In the genomic region with DNA sequence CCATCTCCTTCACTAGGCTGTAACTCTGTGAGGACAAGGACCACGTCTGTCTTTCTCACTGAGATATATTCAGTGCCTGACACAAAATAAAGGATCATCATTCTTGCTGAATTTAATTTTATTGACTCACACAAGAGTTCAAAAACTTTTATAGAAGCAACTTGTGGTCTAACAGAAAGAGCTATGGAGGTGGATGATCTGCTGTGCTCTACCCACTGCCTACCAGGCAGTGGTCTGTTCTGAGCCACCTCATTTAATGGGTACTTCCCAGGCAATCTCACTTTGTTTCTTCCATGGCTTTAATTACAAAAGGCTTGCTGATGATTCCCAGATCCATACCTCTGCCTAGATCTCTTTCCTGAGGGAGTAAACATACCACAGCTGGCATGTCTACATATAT, we compare ENCODE assay signal across 24 cellular contexts. TPM values are rescaled to one million over a fixed set of nuclear protein-coding genes. Genes with fewer than 3 reads are reported as not detected.
DNase-seq lines count a peak whose midpoint lies in the region; ATAC-seq and TF ChIP-seq lines count a peak whose summit lies in the region.
"Had no signal": no experiment of that assay in that cellular context is flagged by ENCODE, and none has a peak within 500 bp of the region (broad histone marks: within the 10 kb centered on the region; RNA-seq: fewer than 3 reads in every experiment).

No MANE protein-coding gene starts in this region.

- H3K4me3 Mint-ChIP-seq in activated naive CD4-positive, alpha-beta T cell treated with anti-CD3 and anti-CD28 coated beads, Interleukin-2, amount 10 ng/mL, durations not matched to agents 7 days and 5 days = no peak overlapping the region
- H3K4me3 Mint-ChIP-seq in activated CD8-positive, alpha-beta T cell treated with anti-CD3 and anti-CD28 coated beads for 36 hours = no peak overlapping the region
- H3K4me3 Mint-ChIP-seq in memory B cell = no peak overlapping the region
- no peak overlapping the region for H3K4me3 Mint-ChIP-seq in stimulated activated naive CD8-positive, alpha-beta T cell treated with anti-CD3 and anti-CD28 coated beads, Interleukin-15, Interleukin-2, amounts not matched to agents 100 ng/mL and 50 ng/mL, for 24 hours
- H3K4me3 Mint-ChIP-seq: endodermal cell had no signal

- H3K4me1 ChIP-seq in heart right ventricle = peaks cover 2 to 25% (median 19%) of the 10 kb centered on the region in 9 donors

- DNase-seq in activated naive CD4-positive, alpha-beta T cell treated with anti-CD3 and anti-CD28 coated beads, Interleukin-2, amount 10 ng/mL, durations not matched to agents 7 days and 5 days = no peak
- no peak for DNase-seq in activated naive CD4-positive, alpha-beta T cell treated with Interleukin-2 at 50 U/mL for 16 hours
- DNase-seq in activated CD8-positive, alpha-beta T cell treated with anti-CD3 and anti-CD28 coated beads for 36 hours = no peak
- DNase-seq in memory B cell (ENCODE audit: low spot score in 2 of 2) (no peak), heart right ventricle (no peak), NCI-H2227 treated with DMSO at 0.1 percent for 48 hours (lab: John Stamatoyannopoulos, UW) (no peak), medulla oblongata (ENCODE audit: extremely low spot score) (no peak)
- DNase-seq: body of pancreas; DMS79 treated with DMSO at 0.1 percent for 48 hours; endodermal cell; MV-4-11; NCI-H187 treated with DMSO at 0.1 percent for 48 hours; NCI-H345; NCI-H82; SHP77; stimulated activated CD4-positive, alpha-beta T cell treated with anti-CD3 and anti-CD28 coated beads, Interleukin-2, amount 100 ng/mL, for 48 hours; upper lobe of left lung had no signal

- H3K9me3 ChIP-seq in heart right ventricle = no peaks in the 10 kb centered on the region
- H3K9me3 ChIP-seq: body of pancreas, neutrophil, upper lobe of left lung had no signal

- 70 to 88% methylated on average over 1 of the region's 1 CpG for WGBS in heart right ventricle, 2 donors

- H3K27me3 Mint-ChIP-seq in activated naive CD4-positive, alpha-beta T cell treated with anti-CD3 and anti-CD28 coated beads, Interleukin-2, amount 10 ng/mL, durations not matched to agents 7 days and 5 days = no peaks in the 10 kb centered on the region
- H3K27me3 Mint-ChIP-seq in activated CD8-positive, alpha-beta T cell treated with anti-CD3 and anti-CD28 coated beads for 36 hours = no peaks in the 10 kb centered on the region
- no peaks in the 10 kb centered on the region for H3K27me3 Mint-ChIP-seq in memory B cell
- no peaks in the 10 kb centered on the region for H3K27me3 Mint-ChIP-seq in stimulated activated naive CD8-positive, alpha-beta T cell treated with anti-CD3 and anti-CD28 coated beads, Interleukin-15, Interleukin-2, amounts not matched to agents 100 ng/mL and 50 ng/mL, for 24 hours

- CTCF ChIA-PET in activated naive CD4-positive, alpha-beta T cell treated with anti-CD3 and anti-CD28 coated beads, Interleukin-2, amount 10 ng/mL, durations not matched to agents 7 days and 5 days (lab: Charles Lee) = interaction anchor here (3.3 kb wide), 1 partner anchor 54 kb away, joined by 15 read pairs; no protein-coding TSS in a partner anchor
- CTCF ChIA-PET in activated CD8-positive, alpha-beta T cell treated with anti-CD3 and anti-CD28 coated beads for 36 hours (lab: Charles Lee) = interaction anchor here (0.6 to 12.2 kb wide), 6 partner anchors 28 to 102 kb away, joined by 3 to 142 read pairs (median 3); no protein-coding TSS in a partner anchor

- no peaks in the 10 kb centered on the region for H3K27me3 ChIP-seq in heart right ventricle
- H3K27me3 ChIP-seq: body of pancreas, neutrophil, upper lobe of left lung had no signal

- H3K36me3 Mint-ChIP-seq in activated naive CD4-positive, alpha-beta T cell treated with anti-CD3 and anti-CD28 coated beads, Interleukin-2, amount 10 ng/mL, durations not matched to agents 7 days and 5 days = peaks cover 46% of the 10 kb centered on the region
- H3K36me3 Mint-ChIP-seq in activated CD8-positive, alpha-beta T cell treated with anti-CD3 and anti-CD28 coated beads for 36 hours (ENCODE audit: low read depth) = peaks cover 48% of the 10 kb centered on the region
- peaks cover 18% of the 10 kb centered on the region for H3K36me3 Mint-ChIP-seq in memory B cell
- H3K36me3 Mint-ChIP-seq in stimulated activated naive CD8-positive, alpha-beta T cell treated with anti-CD3 and anti-CD28 coated beads, Interleukin-15, Interleukin-2, amounts not matched to agents 100 ng/mL and 50 ng/mL, for 24 hours (ENCODE audit: low read depth) = peaks cover 34% of the 10 kb centered on the region

- POLR2A ChIA-PET in activated CD8-positive, alpha-beta T cell treated with anti-CD3 and anti-CD28 coated beads for 36 hours (lab: Charles Lee) = interaction anchor here (1.1 to 1.8 kb wide), 2 partner anchors 10 to 13 kb away, joined by 3 to 5 read pairs; no protein-coding TSS in a partner anchor

- H3K4me3 ChIP-seq in heart right ventricle = no peak overlapping the region
- H3K4me3 ChIP-seq: body of pancreas, K562, smooth muscle cell, upper lobe of left lung had no signal

- no peak overlapping the region for H3K27ac ChIP-seq in heart right ventricle
- H3K27ac ChIP-seq: body of pancreas, neutrophil, upper lobe of left lung had no signal

- H3K36me3 ChIP-seq in heart right ventricle = peaks cover 0 to 73% (median 20%) of the 10 kb centered on the region in 9 donors

- ATAC-seq in activated CD8-positive, alpha-beta T cell treated with anti-CD3 and anti-CD28 coated beads for 36 hours = no peak
- ATAC-seq in memory B cell (ENCODE audit: low read depth) = no peak
- no peak for ATAC-seq in heart right ventricle
- ATAC-seq: body of pancreas, K562 had no signal

- no peaks in the 10 kb centered on the region for H3K9me3 Mint-ChIP-seq in activated naive CD4-positive, alpha-beta T cell treated with anti-CD3 and anti-CD28 coated beads, Interleukin-2, amount 10 ng/mL, durations not matched to agents 7 days and 5 days
- H3K9me3 Mint-ChIP-seq in activated CD8-positive, alpha-beta T cell treated with anti-CD3 and anti-CD28 coated beads for 36 hours = no peaks in the 10 kb centered on the region
- no peaks in the 10 kb centered on the region for H3K9me3 Mint-ChIP-seq in memory B cell
- H3K9me3 Mint-ChIP-seq in stimulated activated naive CD8-positive, alpha-beta T cell treated with anti-CD3 and anti-CD28 coated beads, Interleukin-15, Interleukin-2, amounts not matched to agents 100 ng/mL and 50 ng/mL, for 24 hours = no peaks in the 10 kb centered on the region
- H3K9me3 Mint-ChIP-seq: endodermal cell had no signal

- intact Hi-C loops in activated CD8-positive, alpha-beta T cell treated with anti-CD3 and anti-CD28 coated beads for 36 hours (cut with micrococcal nuclease) = no loop called here
- intact Hi-C loops in heart right ventricle (cut with DNase I) = loop anchor here in 2 of 10 donors (10.0 kb wide), 2 partner anchors 58 to 768 kb away; no protein-coding TSS in a partner anchor

- peak overlapping the region; percentile 16 for H3K27ac Mint-ChIP-seq in activated naive CD4-positive, alpha-beta T cell treated with anti-CD3 and anti-CD28 coated beads, Interleukin-2, amount 10 ng/mL, durations not matched to agents 7 days and 5 days
- peak overlapping the region; percentile 59 for H3K27ac Mint-ChIP-seq in activated CD8-positive, alpha-beta T cell treated with anti-CD3 and anti-CD28 coated beads for 36 hours
- H3K27ac Mint-ChIP-seq in memory B cell = peak overlapping the region; percentile 24
- H3K27ac Mint-ChIP-seq in stimulated activated naive CD8-positive, alpha-beta T cell treated with anti-CD3 and anti-CD28 coated beads, Interleukin-15, Interleukin-2, amounts not matched to agents 100 ng/mL and 50 ng/mL, for 24 hours = peak overlapping the region; percentile 38
- H3K27ac Mint-ChIP-seq: endodermal cell had no signal

- peaks cover 38% of the 10 kb centered on the region for H3K4me1 Mint-ChIP-seq in activated naive CD4-positive, alpha-beta T cell treated with anti-CD3 and anti-CD28 coated beads, Interleukin-2, amount 10 ng/mL, durations not matched to agents 7 days and 5 days
- H3K4me1 Mint-ChIP-seq in activated CD8-positive, alpha-beta T cell treated with anti-CD3 and anti-CD28 coated beads for 36 hours (ENCODE audit: low read depth) = peaks cover 38% of the 10 kb centered on the region
- H3K4me1 Mint-ChIP-seq in memory B cell = peaks cover 15% of the 10 kb centered on the region
- peaks cover 56% of the 10 kb centered on the region for H3K4me1 Mint-ChIP-seq in stimulated activated naive CD8-positive, alpha-beta T cell treated with anti-CD3 and anti-CD28 coated beads, Interleukin-15, Interleukin-2, amounts not matched to agents 100 ng/mL and 50 ng/mL, for 24 hours (ENCODE audit: low read depth)

- TF ChIP-seq CTCF in activated CD8-positive, alpha-beta T cell treated with anti-CD3 and anti-CD28 coated beads for 36 hours (IDR thresholded peaks at IDR 0.05) = no peak
- no peak for TF ChIP-seq CTCF in heart right ventricle (IDR thresholded peaks at IDR 0.05)

RNA-seq across cellular contexts. Expression of a gene that starts 4.7 kb away (rescaled TPM):
- total RNA-seq in activated CD8-positive, alpha-beta T cell treated with anti-CD3 and anti-CD28 coated beads for 36 hours = not detected
- not detected for total RNA-seq in heart right ventricle
- polyA plus RNA-seq in heart right ventricle = not detected
- total RNA-seq: body of pancreas, endodermal cell, fibroblast of lung, H1, K562, renal cortical epithelial cell, smooth muscle cell, upper lobe of left lung had no signal
- polyA plus RNA-seq: fibroblast of lung had no signal

RNA-seq across cellular contexts. Expression of a gene that starts 5.6 kb away (rescaled TPM):
- 100 to 1,000 TPM; 257 to 265 TPM for total RNA-seq in activated CD8-positive, alpha-beta T cell treated with anti-CD3 and anti-CD28 coated beads for 36 hours
- 10 to 100 TPM; 69.8 to 99.0 (median 77.5) TPM for total RNA-seq in heart right ventricle
- polyA plus RNA-seq in heart right ventricle = 10 to 100 TPM; 76.8 to 93.7 TPM

RNA-seq across cellular contexts. Expression of a gene that starts 14.7 kb away (rescaled TPM):
- 1 to 10 TPM; 7.3 to 7.9 TPM for total RNA-seq in activated CD8-positive, alpha-beta T cell treated with anti-CD3 and anti-CD28 coated beads for 36 hours
- total RNA-seq in heart right ventricle = 10 to 100 TPM; 56.7 to 85.6 (median 65.2) TPM
- 10 to 100 TPM; 28.9 to 30.7 TPM for polyA plus RNA-seq in heart right ventricle

RNA-seq across cellular contexts. Expression of a gene that starts 34.5 kb away (rescaled TPM):
- total RNA-seq in activated CD8-positive, alpha-beta T cell treated with anti-CD3 and anti-CD28 coated beads for 36 hours = 10 to 100 TPM; 53.1 to 58.6 TPM
- 100 to 1,000 TPM in 1 of 10 donors, 10 to 100 TPM in 9; 58.7 to 103 (median 69.0) TPM for total RNA-seq in heart right ventricle
- 100 to 1,000 TPM in 1 of 2 donors, 10 to 100 TPM in 1; 45.4 to 105 TPM for polyA plus RNA-seq in heart right ventricle

RNA-seq across cellular contexts. Expression of a gene that starts 34.9 kb away (rescaled TPM):
- total RNA-seq in activated CD8-positive, alpha-beta T cell treated with anti-CD3 and anti-CD28 coated beads for 36 hours = 10 to 100 TPM in 1 of 2 experiments, 1 to 10 TPM in 1; 9.1 to 10.3 TPM
- total RNA-seq in heart right ventricle = 1 to 10 TPM; 5.2 to 9.7 (median 8.4) TPM
- 10 to 100 TPM in 1 of 2 donors, 1 to 10 TPM in 1; 5.2 to 18.3 TPM for polyA plus RNA-seq in heart right ventricle

Comparison
In these comparisons a context has a peak if more than half of its experiments do, and no peak if none do; other contexts are left out.
1. RNA of a gene that starts 14.7 kb away (total RNA-seq): 56.7 to 85.6 TPM in heart right ventricle; 7.3 to 7.9 TPM in activated CD8-positive, alpha-beta T cell treated with anti-CD3 and anti-CD28 coated beads for 36 hours; every median in the first group is over 4 times any median in the second.
2. Peak in every context shown above with its lines, with median percentiles within 50 percentile points of each other: H3K27ac Mint-ChIP-seq.